Comparison of ENCODE assay signal across 14 cellular contexts in genomic region chr1:83555871-83556270, GRCh38.
DNase-seq lines count a peak whose midpoint lies in the region; ATAC-seq, FAIRE-seq and TF ChIP-seq lines count a peak whose summit lies in the region.
"Had no signal": no experiment of that assay in that cellular context is flagged by ENCODE, and none has a peak within 500 bp of the region (broad histone marks: within the 10 kb centered on the region; RNA-seq: fewer than 3 reads in every experiment).

No MANE protein-coding gene starts in this region.

- TF ChIP-seq CTCF in ascending aorta (IDR thresholded peaks at IDR 0.05) (no peak), fibroblast of lung (conservative IDR thresholded peaks at IDR 0.05 in 1 of 2, IDR thresholded peaks at IDR 0.05 in 1 of 2; ENCODE audit: low read depth in 1 of 2, low read length in 2 of 2) (no peak), smooth muscle cell (IDR thresholded peaks at IDR 0.05; ENCODE audit: borderline replicate concordance, insufficient read depth, poor library complexity, severe bottlenecking) (no peak)

- H3K4me2 ChIP-seq in fibroblast of lung (ENCODE audit: extremely low read depth, insufficient read depth, low read length) = peak overlapping the region; percentile 26
- H3K4me2 ChIP-seq in smooth muscle cell = peak overlapping the region; percentile 68
- H3K4me2 ChIP-seq: BLaER1, PC-9 had no signal

- no peak for ATAC-seq in HG03469 (IDR thresholded peaks at IDR 0.05; ENCODE audit: unreplicated experiment)

- peaks cover 5% of the 10 kb centered on the region for H3F3A ChIP-seq in smooth muscle cell (ENCODE audit: low read depth)

- peak overlapping the region in 1 of 2 donors; percentile 27 for H3K4me3 ChIP-seq in ascending aorta
- H3K4me3 ChIP-seq in fibroblast of lung (replicated peaks in 1 of 4; ENCODE audit: control extremely low read depth in 1 of 4, insufficient read depth in 1 of 4, low read depth in 3 of 4, low read length in 4 of 4) = no peak overlapping the region
- H3K4me3 ChIP-seq in smooth muscle cell = peak overlapping the region; percentile 2
- H3K4me3 ChIP-seq: BLaER1, HAP-1, PC-9 had no signal

- H3K9me3 ChIP-seq in ascending aorta = no peaks in the 10 kb centered on the region
- no peaks in the 10 kb centered on the region for H3K9me3 ChIP-seq in fibroblast of lung (ENCODE audit: control insufficient read depth, insufficient read depth, low read depth, low read length)
- H3K9me3 ChIP-seq in smooth muscle cell (replicated peaks; ENCODE audit: low read depth) = no peaks in the 10 kb centered on the region
- H3K9me3 ChIP-seq: BLaER1, HAP-1 had no signal

- no peaks in the 10 kb centered on the region for H4K20me1 ChIP-seq in fibroblast of lung (ENCODE audit: control insufficient read depth, extremely low read depth, insufficient read depth, low read length)
- H4K20me1 ChIP-seq in smooth muscle cell (ENCODE audit: low read depth) = no peaks in the 10 kb centered on the region
- H4K20me1 ChIP-seq: BLaER1 had no signal

- no peak for TF ChIP-seq POLR2A in H54 (IDR thresholded peaks at IDR 0.05; ENCODE audit: low read depth, low read length)

- H3K4me1 ChIP-seq in ascending aorta = peaks cover 0 to 26% of the 10 kb centered on the region in 2 donors
- H3K4me1 ChIP-seq in fibroblast of lung (ENCODE audit: control insufficient read depth, extremely low read depth, insufficient read depth, low read length) = no peaks in the 10 kb centered on the region
- no peaks in the 10 kb centered on the region for H3K4me1 ChIP-seq in smooth muscle cell (ENCODE audit: low read depth)

- intact Hi-C loops in ascending aorta (cut with DNase I) = no loop called here

- H3K9ac ChIP-seq in fibroblast of lung (ENCODE audit: insufficient read depth, low read length) = no peak overlapping the region
- peak overlapping the region; percentile 6 for H3K9ac ChIP-seq in smooth muscle cell (ENCODE audit: low read depth)
- H3K9ac ChIP-seq: BLaER1 had no signal

- H3K27ac ChIP-seq in ascending aorta (peak overlapping the region; percentile 45 to 53), fibroblast of lung (ENCODE audit: insufficient read depth, low read length) (no peak overlapping the region), smooth muscle cell (ENCODE audit: low read depth) (peak overlapping the region; percentile 54)
- H3K27ac ChIP-seq: BLaER1, HL-60, PC-9 had no signal

- peak; percentile 19 for DNase-seq in Daoy (ENCODE audit: low read depth)
- no peak for DNase-seq in ascending aorta (ENCODE audit: low spot score in 2 of 2)
- DNase-seq in fibroblast of lung (ENCODE audit: low read depth in 2 of 2) = no peak
- DNase-seq in smooth muscle cell (lab: John Stamatoyannopoulos, UW; ENCODE audit: unreplicated experiment) = no peak
- no peak for DNase-seq in activated effector memory CD4-positive, alpha-beta T cell treated with anti-CD3 and anti-CD28 coated beads, Interleukin-2, amount 50 U/mL, for 16 hours
- DNase-seq in H54 (ENCODE audit: insufficient read length, low spot score) = no peak
- DNase-seq: NCI-H1092, NCI-H1694 treated with DMSO at 0.1 percent for 48 hours, NCI-H69, PC-9 had no signal

- H2AFZ ChIP-seq in fibroblast of lung (ENCODE audit: low read length) (peak overlapping the region; percentile 60), smooth muscle cell (ENCODE audit: low read depth) (peak overlapping the region; percentile 4)
- H2AFZ ChIP-seq: PC-9 had no signal

- H3K36me3 ChIP-seq in ascending aorta (no peaks in the 10 kb centered on the region), fibroblast of lung (ENCODE audit: control insufficient read depth, insufficient read depth, low read length) (no peaks in the 10 kb centered on the region), smooth muscle cell (ENCODE audit: low read depth) (no peaks in the 10 kb centered on the region)
- H3K36me3 ChIP-seq: BLaER1, HAP-1 had no signal

- no peak for FAIRE-seq in H54 (lab: Jason Lieb, UNC)

- 29% methylated on average over 8 of the region's 8 CpGs for WGBS in smooth muscle cell (ENCODE audit: low lambda C conversion rate)

- H3K79me2 ChIP-seq in fibroblast of lung (ENCODE audit: control insufficient read depth, insufficient read depth, low read length) (no peaks in the 10 kb centered on the region), smooth muscle cell (ENCODE audit: low read depth) (no peaks in the 10 kb centered on the region)

- H3K27me3 ChIP-seq in ascending aorta (no peaks in the 10 kb centered on the region), fibroblast of lung (ENCODE audit: control insufficient read depth, insufficient read depth, low read length) (no peaks in the 10 kb centered on the region), smooth muscle cell (ENCODE audit: low read depth) (no peaks in the 10 kb centered on the region)
- H3K27me3 ChIP-seq: BLaER1 had no signal
